Comparison of ENCODE assay signal across 8 cellular contexts in genomic region chr20:36463212-36464061, GRCh38.
DNase-seq lines count a peak whose midpoint lies in the region; ATAC-seq, FAIRE-seq and TF ChIP-seq lines count a peak whose summit lies in the region.

No MANE protein-coding gene starts in this region.

- H3K4me3 Mint-ChIP-seq in stimulated activated naive CD8-positive, alpha-beta T cell treated with anti-CD3 and anti-CD28 coated beads, Interleukin-15, Interleukin-2, amounts not matched to agents 100 ng/mL and 50 ng/mL, for 24 hours = peak overlapping the region; percentile 86

- POLR2A ChIA-PET in GM10248 (lab: Yijun Ruan, JAX) = interaction anchor here (0.6 kb wide), 1 partner anchor 141 kb away, joined by 4 read pairs; no protein-coding TSS in a partner anchor

- H3K36me3 ChIP-seq in bronchial epithelial cell (ENCODE audit: control insufficient read depth, insufficient read depth, low read length) = peaks cover 5% of the 10 kb centered on the region
- no peaks in the 10 kb centered on the region for H3K36me3 ChIP-seq in mucosa of stomach (ENCODE audit: control insufficient read depth, insufficient read depth, low read length)

- no peak for TF ChIP-seq CTCF in bronchial epithelial cell (IDR thresholded peaks at IDR 0.05; ENCODE audit: insufficient read depth, low read length, severe bottlenecking)
- no peak for TF ChIP-seq CTCF in GM10248 (IDR thresholded peaks at IDR 0.05; ENCODE audit: control extremely low read depth, extremely low read depth, low read depth, missing control alignments)

- H3K9ac ChIP-seq in mucosa of stomach (ENCODE audit: low read length) = peak overlapping the region; percentile 90

- H3K4me3 ChIP-seq in bronchial epithelial cell (ENCODE audit: low read depth, low read length) (peak overlapping the region; percentile 69), mucosa of stomach (ENCODE audit: low read length) (peak overlapping the region; percentile 80)

- H3K36me3 Mint-ChIP-seq in stimulated activated naive CD8-positive, alpha-beta T cell treated with anti-CD3 and anti-CD28 coated beads, Interleukin-15, Interleukin-2, amounts not matched to agents 100 ng/mL and 50 ng/mL, for 24 hours (ENCODE audit: low read depth) = no peaks in the 10 kb centered on the region

- no peaks in the 10 kb centered on the region for H3K27me3 ChIP-seq in bronchial epithelial cell (ENCODE audit: control insufficient read depth, insufficient read depth, low read length)
- no peaks in the 10 kb centered on the region for H3K27me3 ChIP-seq in mucosa of stomach (ENCODE audit: control insufficient read depth, insufficient read depth, low read length)

- peaks cover 66% of the 10 kb centered on the region for H3K4me1 ChIP-seq in mucosa of stomach (ENCODE audit: control insufficient read depth, insufficient read depth, low read length)

- no peak for DNase-seq in stimulated activated naive CD8-positive, alpha-beta T cell treated with anti-CD3 and anti-CD28 coated beads, Interleukin-15, Interleukin-2, amounts not matched to agents 100 U/mL and 50 U/mL, for 24 hours
- DNase-seq in bronchial epithelial cell (ENCODE audit: low read depth) = no peak
- no peak for DNase-seq in GM10248 (ENCODE audit: extremely low spot score)
- no peak for DNase-seq in NCI-H510A treated with DMSO at 0.1 percent for 48 hours (lab: John Stamatoyannopoulos, UW)
- DNase-seq in mesenteric fat pad (ENCODE audit: low spot score) = no peak

- peaks cover 74% of the 10 kb centered on the region for H3K4me1 Mint-ChIP-seq in stimulated activated naive CD8-positive, alpha-beta T cell treated with anti-CD3 and anti-CD28 coated beads, Interleukin-15, Interleukin-2, amounts not matched to agents 100 ng/mL and 50 ng/mL, for 24 hours (ENCODE audit: low read depth)

- H3K9me3 ChIP-seq in mucosa of stomach (ENCODE audit: control insufficient read depth, low read length) = no peaks in the 10 kb centered on the region

- no peak for ATAC-seq in stimulated activated naive CD8-positive, alpha-beta T cell treated with anti-CD3 and anti-CD28 coated beads, Interleukin-15, Interleukin-2, amounts not matched to agents 100 U/mL and 50 U/mL, for 24 hours
- ATAC-seq in HG02852 (IDR thresholded peaks at IDR 0.05; ENCODE audit: unreplicated experiment) = no peak

- H3K27ac Mint-ChIP-seq in stimulated activated naive CD8-positive, alpha-beta T cell treated with anti-CD3 and anti-CD28 coated beads, Interleukin-15, Interleukin-2, amounts not matched to agents 100 ng/mL and 50 ng/mL, for 24 hours = peak overlapping the region; percentile 26

- CTCF ChIA-PET in GM10248 (lab: Yijun Ruan, JAX) = interaction anchor here (1.4 to 3.1 kb wide), 4 partner anchors 9 to 24 kb away, joined by 3 to 14 read pairs (median 4); no protein-coding TSS in a partner anchor

- H3K27me3 Mint-ChIP-seq in stimulated activated naive CD8-positive, alpha-beta T cell treated with anti-CD3 and anti-CD28 coated beads, Interleukin-15, Interleukin-2, amounts not matched to agents 100 ng/mL and 50 ng/mL, for 24 hours = no peaks in the 10 kb centered on the region

- no peak for FAIRE-seq in bronchial epithelial cell (lab: Jason Lieb, UNC)

- no peaks in the 10 kb centered on the region for H3K9me3 Mint-ChIP-seq in stimulated activated naive CD8-positive, alpha-beta T cell treated with anti-CD3 and anti-CD28 coated beads, Interleukin-15, Interleukin-2, amounts not matched to agents 100 ng/mL and 50 ng/mL, for 24 hours
